In the genomic region with DNA sequence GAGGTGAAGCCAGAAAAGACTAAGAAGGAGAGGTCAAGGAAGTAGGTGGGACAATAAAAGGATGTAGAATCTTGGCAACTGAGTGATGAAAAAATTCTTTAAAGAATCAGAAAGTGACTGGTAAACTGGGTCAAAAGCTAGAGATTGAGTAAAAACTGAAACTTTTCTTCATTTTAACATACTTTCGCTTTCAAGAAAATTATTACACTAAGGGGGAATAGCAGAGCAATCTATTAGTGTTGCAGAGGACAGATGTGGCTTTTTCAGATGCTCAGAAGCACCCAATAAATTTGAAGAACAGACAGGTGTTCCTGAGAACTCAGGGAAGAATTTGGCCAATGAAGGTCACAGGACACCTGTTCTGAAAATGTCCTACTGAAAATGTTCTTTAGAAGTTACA, we compare ENCODE assay signal across 16 cellular contexts.
"Had no signal": no experiment of that assay in that cellular context is flagged by ENCODE, and none has a peak within 500 bp of the region (broad histone marks: within the 10 kb centered on the region; RNA-seq: fewer than 3 reads in every experiment).

No MANE protein-coding gene starts in this region.

- ATAC-seq: activated naive CD4-positive, alpha-beta T cell treated with anti-CD3 and anti-CD28 coated beads, Interleukin-2, amount 50 U/mL, for 72 hours; gastrocnemius medialis; natural killer cell treated with Interleukin-12 subunit alpha and Interleukin-12 subunit beta and Interleukin-15 and Interleukin-18, amount 100 ng/mL, for 72 hours; pancreas; sciatic nerve; stimulated activated naive B cell treated with anti-CD40 and anti-IgM and Interleukin-4, amounts not matched to agents 10 μg/mL and 1 μg/mL and 100 μg/mL, for 72 hours had no signal

- DNase-seq: activated CD4-positive, alpha-beta T cell treated with anti-CD3 and anti-CD28 coated beads, Interleukin-2, amount 50 U/mL, for 4 hours; activated gamma-delta T cell treated with Interleukin-2 at 50 U/mL for 16 hours; adrenal gland; effector CD4-positive, alpha-beta T cell; gastrocnemius medialis; head of caudate nucleus; pancreas; stimulated activated CD4-positive, alpha-beta T cell treated with anti-CD3 and anti-CD28 coated beads, Interleukin-4, amount 100 ng/mL, for 1 hour; stimulated activated naive B cell treated with anti-CD40 and anti-IgM and Interleukin-4, amounts not matched to agents 10 μg/mL and 1 μg/mL and 100 μg/mL, for 72 hours; thyroid gland had no signal

- FAIRE-seq: astrocyte, keratinocyte, pancreas, urothelium cell line had no signal
